Comparison of ENCODE assay signal across 15 cellular contexts in genomic region chr1:14880456-14881316, GRCh38.
A peak's percentile ranks its signal among the peaks of the same experiment; 100 is the strongest.
DNase-seq lines count a peak whose midpoint lies in the region; FAIRE-seq and TF ChIP-seq lines count a peak whose summit lies in the region.
"Had no signal": no experiment of that assay in that cellular context is flagged by ENCODE, and none has a peak within 500 bp of the region (broad histone marks: within the 10 kb centered on the region; RNA-seq: fewer than 3 reads in every experiment).

No MANE protein-coding gene starts in this region.

- no peaks in the 10 kb centered on the region for H3K79me2 ChIP-seq in fibroblast of lung (ENCODE audit: control insufficient read depth, insufficient read depth, low read length)

- no peak overlapping the region for H2AFZ ChIP-seq in fibroblast of lung (ENCODE audit: low read length)

- WGBS in esophagus muscularis mucosa = 69% methylated on average over 7 of the region's 7 CpGs

- H3K27me3 ChIP-seq in BLaER1 (no peaks in the 10 kb centered on the region), fibroblast of lung (ENCODE audit: control insufficient read depth, insufficient read depth, low read length) (peaks cover 4% of the 10 kb centered on the region), colonic mucosa (no peaks in the 10 kb centered on the region), esophagus muscularis mucosa (peaks cover 0 to 10% (median 0%) of the 10 kb centered on the region in 4 donors)
- H3K27me3 ChIP-seq: BLaER1 treated with 17β-estradiol and CSF1 and Interleukin-3, amounts not matched to agents 10 nM and 100 nM; dorsolateral prefrontal cortex had no signal

- FAIRE-seq in RCC 7860 (lab: Jason Lieb, UNC) = no peak

- intact Hi-C loops in colonic mucosa (cut with DNase I) (no loop called here), esophagus muscularis mucosa (cut with DNase I) (no loop called here)

- peak overlapping the region; percentile 74; the same call in 1 of the 2 replicates for H3K4me2 ChIP-seq in BLaER1
- H3K4me2 ChIP-seq in fibroblast of lung (ENCODE audit: extremely low read depth, insufficient read depth, low read length) = no peak overlapping the region

- H3K9ac ChIP-seq in BLaER1 = no peak overlapping the region
- no peak overlapping the region for H3K9ac ChIP-seq in fibroblast of lung (ENCODE audit: insufficient read depth, low read length)
- H3K9ac ChIP-seq in colonic mucosa (ENCODE audit: low read depth in 2 of 2, low read length in 2 of 2) = no peak overlapping the region

- H4K20me1 ChIP-seq in BLaER1 = no peaks in the 10 kb centered on the region
- no peaks in the 10 kb centered on the region for H4K20me1 ChIP-seq in fibroblast of lung (ENCODE audit: control insufficient read depth, extremely low read depth, insufficient read depth, low read length)
- H4K20me1 ChIP-seq: BLaER1 treated with 17β-estradiol and CSF1 and Interleukin-3, amounts not matched to agents 10 nM and 100 nM had no signal

- H3K4me1 ChIP-seq in BLaER1 (peaks cover 33% of the 10 kb centered on the region), fibroblast of lung (ENCODE audit: control insufficient read depth, extremely low read depth, insufficient read depth, low read length) (no peaks in the 10 kb centered on the region), colonic mucosa (no peaks in the 10 kb centered on the region), esophagus muscularis mucosa (peaks cover 0 to 7% (median 0%) of the 10 kb centered on the region in 4 donors)
- H3K4me1 ChIP-seq: heart left ventricle had no signal

- no peak for TF ChIP-seq EP300 in esophagus muscularis mucosa (IDR thresholded peaks at IDR 0.05)

- H3K36me3 ChIP-seq in BLaER1 (no peaks in the 10 kb centered on the region), fibroblast of lung (ENCODE audit: control insufficient read depth, insufficient read depth, low read length) (no peaks in the 10 kb centered on the region), colonic mucosa (no peaks in the 10 kb centered on the region), esophagus muscularis mucosa (no peaks in the 10 kb centered on the region)
- H3K36me3 ChIP-seq: BLaER1 treated with 17β-estradiol and CSF1 and Interleukin-3, amounts not matched to agents 10 nM and 100 nM; heart left ventricle had no signal

- no peak overlapping the region for H3K4me3 ChIP-seq in BLaER1
- no peak overlapping the region for H3K4me3 ChIP-seq in fibroblast of lung (replicated peaks in 1 of 4; ENCODE audit: control extremely low read depth in 1 of 4, insufficient read depth in 1 of 4, low read depth in 3 of 4, low read length in 4 of 4)
- H3K4me3 ChIP-seq in colonic mucosa = no peak overlapping the region
- no peak overlapping the region for H3K4me3 ChIP-seq in esophagus muscularis mucosa
- H3K4me3 ChIP-seq: BLaER1 treated with 17β-estradiol and CSF1 and Interleukin-3, amounts not matched to agents 10 nM and 100 nM; dorsolateral prefrontal cortex; heart left ventricle; SK-N-MC had no signal

- H3K27ac ChIP-seq in BLaER1 (peak overlapping the region; percentile 89), fibroblast of lung (ENCODE audit: insufficient read depth, low read length) (no peak overlapping the region), colonic mucosa (no peak overlapping the region), esophagus muscularis mucosa (replicated peaks in 1 of 4) (peak overlapping the region in 1 of 4 donors; percentile 44)
- H3K27ac ChIP-seq: dorsolateral prefrontal cortex, heart left ventricle, SK-N-MC had no signal

- TF ChIP-seq POLR2A in esophagus muscularis mucosa (IDR thresholded peaks at IDR 0.05; ENCODE audit: low read depth) = no peak

- DNase-seq in RCC 7860 (ENCODE audit: low spot score) (peak; percentile 54), fibroblast of lung (ENCODE audit: low read depth in 2 of 2) (peak; percentile 47 to 86), renal cortical epithelial cell (ENCODE audit: low read depth) (peak; percentile 22), colonic mucosa (no peak), esophagus muscularis mucosa (ENCODE audit: extremely low spot score) (no peak), amniotic stem cell (lab: John Stamatoyannopoulos, UW) (no peak), iPS-NIHi7 (ENCODE audit: extremely low spot score) (no peak)
- DNase-seq: activated B cell treated with CpG ODN at 0.5 μM for 24 hours, heart left ventricle, left ventricle myocardium superior, NCI-H187 treated with DMSO at 0.1 percent for 48 hours had no signal

- H3K9me3 ChIP-seq in BLaER1 (0 out of 2 replicates have a peak, but pooled peaks cover 5% of the 10 kb centered on the region), fibroblast of lung (ENCODE audit: control insufficient read depth, insufficient read depth, low read depth, low read length) (no peaks in the 10 kb centered on the region), colonic mucosa (no peaks in the 10 kb centered on the region), esophagus muscularis mucosa (no peaks in the 10 kb centered on the region)
- H3K9me3 ChIP-seq: heart left ventricle had no signal

- no peak for TF ChIP-seq CTCF in fibroblast of lung (conservative IDR thresholded peaks at IDR 0.05 in 1 of 2, IDR thresholded peaks at IDR 0.05 in 1 of 2; ENCODE audit: low read depth in 1 of 2, low read length in 2 of 2)
- no peak for TF ChIP-seq CTCF in colonic mucosa (IDR thresholded peaks at IDR 0.05)
- TF ChIP-seq CTCF in esophagus muscularis mucosa (IDR thresholded peaks at IDR 0.05) = no peak

Comparison
In these comparisons a context has a peak if more than half of its experiments do, and no peak if none do; other contexts are left out.
1. DNase-seq: peak in RCC 7860 (single experiment), fibroblast of lung (2 of 2) and renal cortical epithelial cell (single experiment); none in colonic mucosa (single experiment), esophagus muscularis mucosa (single experiment), amniotic stem cell (single experiment) and iPS-NIHi7 (single experiment).